Comparison of ENCODE assay signal across 8 cellular contexts in genomic region chr4:16225681-16225995, GRCh38. TPM values are rescaled to one million over a fixed set of nuclear protein-coding genes. Genes with fewer than 3 reads are reported as not detected.
DNase-seq lines count a peak whose midpoint lies in the region; ATAC-seq and TF ChIP-seq lines count a peak whose summit lies in the region.

No MANE protein-coding gene starts in this region.

- peak overlapping the region; percentile 82 for H3K4me3 ChIP-seq in astrocyte of the spinal cord (ENCODE audit: low read depth, low read length)

- no peaks in the 10 kb centered on the region for H3K27me3 Mint-ChIP-seq in CD4-positive, alpha-beta T cell

- no peaks in the 10 kb centered on the region for H3K27me3 ChIP-seq in CD4-positive, alpha-beta T cell (ENCODE audit: control insufficient read depth, insufficient read depth, low read length)

- TF ChIP-seq CTCF in CD4-positive, alpha-beta T cell (IDR thresholded peaks at IDR 0.05) = no peak
- TF ChIP-seq CTCF in astrocyte of the spinal cord (IDR thresholded peaks at IDR 0.05; ENCODE audit: low read depth, low read length) = no peak

- CTCF ChIA-PET in CD4-positive, alpha-beta T cell (lab: Charles Lee) = interaction anchor here (2.6 kb wide), 1 partner anchor 20 kb away, joined by 11 read pairs; no protein-coding TSS in a partner anchor

- H3K9me3 ChIP-seq in CD4-positive, alpha-beta T cell (ENCODE audit: control insufficient read depth, low read length) = no peaks in the 10 kb centered on the region

- peak overlapping the region; percentile 97 for H3K27ac Mint-ChIP-seq in CD4-positive, alpha-beta T cell

- POLR2A ChIA-PET in CD4-positive, alpha-beta T cell (lab: Charles Lee) = interaction anchor here (0.8 to 2.6 kb wide), 4 partner anchors 11 to 1796 kb away, joined by 3 to 12 read pairs (median 4); partner anchors contain the start of genes FBXL5 and LCORL

- DNase-seq in CD4-positive, alpha-beta T cell = no peak
- no peak for DNase-seq in astrocyte of the spinal cord (ENCODE audit: low read depth, low spot score)
- DNase-seq in medulla oblongata (ENCODE audit: extremely low spot score) = peak; percentile 20
- DNase-seq in HuH-7.5 (ENCODE audit: low spot score) = no peak
- DNase-seq in NCI-H187 treated with DMSO at 0.1 percent for 48 hours (lab: John Stamatoyannopoulos, UW) = no peak
- DNase-seq in SHP77 treated with DMSO at 0.1 percent for 48 hours (lab: John Stamatoyannopoulos, UW) = no peak

- H3K4me1 Mint-ChIP-seq in CD4-positive, alpha-beta T cell (ENCODE audit: low read depth) = peaks cover 64% of the 10 kb centered on the region

- H3K9me3 Mint-ChIP-seq in CD4-positive, alpha-beta T cell = no peaks in the 10 kb centered on the region

- ATAC-seq in CD4-positive, alpha-beta T cell (ENCODE audit: poor library complexity) = no peak
- ATAC-seq in HG02943 (IDR thresholded peaks at IDR 0.05; ENCODE audit: low read depth, unreplicated experiment) (peak; percentile 0), esophagus mucosa (no peak)

- intact Hi-C loops in CD4-positive, alpha-beta T cell (cut with DNase I, micrococcal nuclease) = loop anchor here (2.0 to 10.0 kb wide), 5 partner anchors 15 to 1799 kb away; partner anchors contain the start of genes CPEB2 (in 1 of the 2), FBXL5 (in 1 of the 2), LAP3 (in 1 of the 2) and LCORL (in 1 of the 2)

- in situ Hi-C loops in astrocyte of the spinal cord (cut with HindIII; ENCODE audit: low sequenced_read_pairs) = no loop called here

- peak overlapping the region; percentile 58 for H3K27ac ChIP-seq in CD4-positive, alpha-beta T cell (ENCODE audit: low read depth, low read length)

- H3K36me3 Mint-ChIP-seq in CD4-positive, alpha-beta T cell (ENCODE audit: low read depth) = peaks cover 23% of the 10 kb centered on the region

- peak overlapping the region; percentile 93 for H3K4me3 Mint-ChIP-seq in CD4-positive, alpha-beta T cell

RNA-seq across cellular contexts. Expression of gene TAPT1, which starts 0.6 kb away (rescaled TPM):
- total RNA-seq in CD4-positive, alpha-beta T cell = 10 to 100 TPM; 70.6 to 77.1 TPM
- total RNA-seq in esophagus mucosa = 12.9 TPM
